In the genomic region with DNA sequence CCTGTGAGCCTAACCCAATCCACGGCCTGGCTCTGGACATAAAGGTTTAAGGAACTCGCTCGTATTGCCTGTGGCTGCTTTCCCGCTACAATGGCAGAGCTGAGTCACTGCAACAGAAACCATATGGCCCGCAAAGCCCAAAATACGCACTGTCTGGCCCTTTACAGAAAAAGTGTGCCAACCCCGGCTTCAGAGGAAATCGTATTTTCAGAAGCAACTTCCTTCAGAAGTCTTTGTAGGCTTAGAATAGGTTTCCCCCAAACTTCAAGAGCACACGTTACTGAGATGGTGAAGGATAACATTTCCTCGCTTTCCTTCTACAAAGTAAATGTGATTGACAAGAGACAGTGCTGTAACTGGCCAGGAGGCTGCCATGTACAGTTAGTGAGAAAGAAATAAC, we compare ENCODE assay signal across 11 cellular contexts. TPM values are rescaled to one million over a fixed set of nuclear protein-coding genes. Genes with fewer than 3 reads are reported as not detected.
DNase-seq lines count a peak whose midpoint lies in the region; ATAC-seq, FAIRE-seq and TF ChIP-seq lines count a peak whose summit lies in the region.
"Had no signal": no experiment of that assay in that cellular context is flagged by ENCODE, and none has a peak within 500 bp of the region (broad histone marks: within the 10 kb centered on the region; RNA-seq: fewer than 3 reads in every experiment).

No MANE protein-coding gene starts in this region.

- no peak overlapping the region for H3K27ac ChIP-seq in GM23338 (ENCODE audit: low read depth)
- H3K27ac ChIP-seq: tibial artery had no signal

- H3K27ac Mint-ChIP-seq in GM23338: peak overlapping the region; percentile 77

- H3K36me3 Mint-ChIP-seq in GM23338 (ENCODE audit: low read depth): no peaks in the 10 kb centered on the region

- H2AFZ ChIP-seq in GM23338: no peak overlapping the region

- H3F3A ChIP-seq in GM23338 (replicated peaks; ENCODE audit: low read depth): peaks cover 6% of the 10 kb centered on the region

- H3K27me3 Mint-ChIP-seq in GM23338 (ENCODE audit: insufficient read depth, low read depth, poor library complexity): peaks cover 2% of the 10 kb centered on the region

- H3K4me1 ChIP-seq in GM23338 (ENCODE audit: insufficient read depth): no peaks in the 10 kb centered on the region
- no peaks in the 10 kb centered on the region for H3K4me1 ChIP-seq in adipocyte (ENCODE audit: control insufficient read depth, insufficient read depth, low read length)
- H3K4me1 ChIP-seq: tibial artery had no signal

- H3K79me2 ChIP-seq in GM23338 (replicated peaks; ENCODE audit: insufficient read depth): no peaks in the 10 kb centered on the region

- no peaks in the 10 kb centered on the region for H3K9me3 ChIP-seq in adipocyte (ENCODE audit: control insufficient read depth, low read length)
- H3K9me3 ChIP-seq: tibial artery had no signal

- no peak for TF ChIP-seq CTCF in GM23338 (conservative IDR thresholded peaks at IDR 0.05; ENCODE audit: low read depth in 2 of 2)
- no peak for TF ChIP-seq CTCF in D721Med (IDR thresholded peaks at IDR 0.05; ENCODE audit: insufficient read depth, missing control alignments)

- H3K4me1 Mint-ChIP-seq in GM23338: no peaks in the 10 kb centered on the region
- H3K4me1 Mint-ChIP-seq: neural crest cell had no signal

- no peak overlapping the region for H3K4me3 Mint-ChIP-seq in GM23338
- H3K4me3 Mint-ChIP-seq: neural crest cell had no signal

- DNase-seq in GM23338 (ENCODE audit: low spot score): no peak
- DNase-seq in activated CD4-positive, CD25-positive, alpha-beta regulatory T cell treated with anti-CD3 and anti-CD28 coated beads, Interleukin-2, amount 50 U/mL, for 72 hours: peak; percentile 46
- DNase-seq in adipocyte (ENCODE audit: low read depth): peak; percentile 65
- peak; percentile 35 to 61 (median 50) for DNase-seq in stimulated activated CD4-positive, alpha-beta T cell treated with anti-CD3 and anti-CD28 coated beads, TNF-alpha, amount 100 ng/mL, for 48 hours (ENCODE audit: low read depth in 3 of 3)
- DNase-seq in D721Med (ENCODE audit: insufficient read length, low spot score): no peak
- DNase-seq in SKM-1 (lab: John Stamatoyannopoulos, UW; ENCODE audit: unreplicated experiment): no peak
- no peak for DNase-seq in iPS-NIHi7 (ENCODE audit: extremely low spot score)
- DNase-seq: NCI-H2227 treated with DMSO at 0.1 percent for 48 hours, tibial artery had no signal

- H3K36me3 ChIP-seq in GM23338 (ENCODE audit: insufficient read depth) (no peaks in the 10 kb centered on the region), adipocyte (ENCODE audit: control insufficient read depth, insufficient read depth, low read length, severe bottlenecking) (no peaks in the 10 kb centered on the region)
- H3K36me3 ChIP-seq: tibial artery had no signal

- no peak for FAIRE-seq in D721Med (lab: Jason Lieb, UNC)

- H3K4me3 ChIP-seq in GM23338 (no peak overlapping the region), adipocyte (ENCODE audit: low read length) (no peak overlapping the region)
- H3K4me3 ChIP-seq: tibial artery had no signal

- H3K9ac ChIP-seq in adipocyte (ENCODE audit: low read length): no peak overlapping the region

- no peaks in the 10 kb centered on the region for H3K9me3 Mint-ChIP-seq in GM23338
- H3K9me3 Mint-ChIP-seq: neural crest cell had no signal

- H3K4me2 ChIP-seq in GM23338: no peak overlapping the region

- ATAC-seq in GM23338 (no peak), GM18858 (IDR thresholded peaks at IDR 0.05; ENCODE audit: unreplicated experiment) (no peak)

- H3K27me3 ChIP-seq in GM23338 (ENCODE audit: insufficient read depth) (no peaks in the 10 kb centered on the region), adipocyte (replicated peaks; ENCODE audit: control insufficient read depth, insufficient read depth, low read length) (peaks cover 7% of the 10 kb centered on the region)
- H3K27me3 ChIP-seq: tibial artery had no signal

- H3K9me2 ChIP-seq in GM23338 (ENCODE audit: insufficient read depth): 0 out of 2 replicates have a peak, but pooled peaks cover under 1% of the 10 kb centered on the region

- H4K20me1 ChIP-seq in GM23338 (replicated peaks; ENCODE audit: insufficient read depth): no peaks in the 10 kb centered on the region

TF ChIP-seq in GM23338, 12 proteins besides CTCF, POLR2A, EP300 and RAD21 (continues in another document):
- TF ChIP-seq, protein P1, sequence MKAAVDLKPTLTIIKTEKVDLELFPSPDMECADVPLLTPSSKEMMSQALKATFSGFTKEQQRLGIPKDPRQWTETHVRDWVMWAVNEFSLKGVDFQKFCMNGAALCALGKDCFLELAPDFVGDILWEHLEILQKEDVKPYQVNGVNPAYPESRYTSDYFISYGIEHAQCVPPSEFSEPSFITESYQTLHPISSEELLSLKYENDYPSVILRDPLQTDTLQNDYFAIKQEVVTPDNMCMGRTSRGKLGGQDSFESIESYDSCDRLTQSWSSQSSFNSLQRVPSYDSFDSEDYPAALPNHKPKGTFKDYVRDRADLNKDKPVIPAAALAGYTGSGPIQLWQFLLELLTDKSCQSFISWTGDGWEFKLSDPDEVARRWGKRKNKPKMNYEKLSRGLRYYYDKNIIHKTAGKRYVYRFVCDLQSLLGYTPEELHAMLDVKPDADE (IDR thresholded peaks at IDR 0.05): no peak
- TF ChIP-seq EZH2 (IDR thresholded peaks at IDR 0.05; ENCODE audit: low read depth, unreplicated experiment): no peak
- no peak for TF ChIP-seq CREB1 (CRISPR knock-in tag; IDR thresholded peaks at IDR 0.05; ENCODE audit: low read depth)
- no peak for TF ChIP-seq JUNB (IDR thresholded peaks at IDR 0.05; ENCODE audit: unreplicated experiment)
- no peak for TF ChIP-seq EZH2phosphoT487 (IDR thresholded peaks at IDR 0.05; ENCODE audit: unreplicated experiment)
- TF ChIP-seq, protein P2, sequence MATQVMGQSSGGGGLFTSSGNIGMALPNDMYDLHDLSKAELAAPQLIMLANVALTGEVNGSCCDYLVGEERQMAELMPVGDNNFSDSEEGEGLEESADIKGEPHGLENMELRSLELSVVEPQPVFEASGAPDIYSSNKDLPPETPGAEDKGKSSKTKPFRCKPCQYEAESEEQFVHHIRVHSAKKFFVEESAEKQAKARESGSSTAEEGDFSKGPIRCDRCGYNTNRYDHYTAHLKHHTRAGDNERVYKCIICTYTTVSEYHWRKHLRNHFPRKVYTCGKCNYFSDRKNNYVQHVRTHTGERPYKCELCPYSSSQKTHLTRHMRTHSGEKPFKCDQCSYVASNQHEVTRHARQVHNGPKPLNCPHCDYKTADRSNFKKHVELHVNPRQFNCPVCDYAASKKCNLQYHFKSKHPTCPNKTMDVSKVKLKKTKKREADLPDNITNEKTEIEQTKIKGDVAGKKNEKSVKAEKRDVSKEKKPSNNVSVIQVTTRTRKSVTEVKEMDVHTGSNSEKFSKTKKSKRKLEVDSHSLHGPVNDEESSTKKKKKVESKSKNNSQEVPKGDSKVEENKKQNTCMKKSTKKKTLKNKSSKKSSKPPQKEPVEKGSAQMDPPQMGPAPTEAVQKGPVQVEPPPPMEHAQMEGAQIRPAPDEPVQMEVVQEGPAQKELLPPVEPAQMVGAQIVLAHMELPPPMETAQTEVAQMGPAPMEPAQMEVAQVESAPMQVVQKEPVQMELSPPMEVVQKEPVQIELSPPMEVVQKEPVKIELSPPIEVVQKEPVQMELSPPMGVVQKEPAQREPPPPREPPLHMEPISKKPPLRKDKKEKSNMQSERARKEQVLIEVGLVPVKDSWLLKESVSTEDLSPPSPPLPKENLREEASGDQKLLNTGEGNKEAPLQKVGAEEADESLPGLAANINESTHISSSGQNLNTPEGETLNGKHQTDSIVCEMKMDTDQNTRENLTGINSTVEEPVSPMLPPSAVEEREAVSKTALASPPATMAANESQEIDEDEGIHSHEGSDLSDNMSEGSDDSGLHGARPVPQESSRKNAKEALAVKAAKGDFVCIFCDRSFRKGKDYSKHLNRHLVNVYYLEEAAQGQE (IDR thresholded peaks at IDR 0.05; ENCODE audit: unreplicated experiment): no peak

RNA-seq across cellular contexts. Expression of a gene that starts 34.8 kb away (rescaled TPM):
- total RNA-seq in GM23338 (2014; rRNA removed; shearing (Covaris generic)): 4.2 and 17.0 TPM in 2 replicates
- 10.4 and 12.0 TPM in 2 replicates for polyA plus RNA-seq in GM23338 (2016; fragmentation: Nextera tagmentation; extraction: Ambion mirVana)

RNA-seq across cellular contexts. Expression of a gene that starts 56.2 kb away (rescaled TPM):
- total RNA-seq in GM23338 (2014; rRNA removed; shearing (Covaris generic)): 84.2 and 126 TPM in 2 replicates
- polyA plus RNA-seq in GM23338 (2016; fragmentation: Nextera tagmentation; extraction: Ambion mirVana): 46.3 and 46.4 TPM in 2 replicates

Comparison
In these comparisons a context has a peak if more than half of its experiments do, and no peak if none do; other contexts are left out.
1. DNase-seq: peak in activated CD4-positive, CD25-positive, alpha-beta regulatory T cell treated with anti-CD3 and anti-CD28 coated beads, Interleukin-2, amount 50 U/mL, for 72 hours (single experiment), adipocyte (single experiment) and stimulated activated CD4-positive, alpha-beta T cell treated with anti-CD3 and anti-CD28 coated beads, TNF-alpha, amount 100 ng/mL, for 48 hours (3 of 3); none in GM23338 (single experiment), D721Med (single experiment), SKM-1 (single experiment) and iPS-NIHi7 (single experiment).